Comparison of ENCODE assay signal across 21 cellular contexts in the genomic region with DNA sequence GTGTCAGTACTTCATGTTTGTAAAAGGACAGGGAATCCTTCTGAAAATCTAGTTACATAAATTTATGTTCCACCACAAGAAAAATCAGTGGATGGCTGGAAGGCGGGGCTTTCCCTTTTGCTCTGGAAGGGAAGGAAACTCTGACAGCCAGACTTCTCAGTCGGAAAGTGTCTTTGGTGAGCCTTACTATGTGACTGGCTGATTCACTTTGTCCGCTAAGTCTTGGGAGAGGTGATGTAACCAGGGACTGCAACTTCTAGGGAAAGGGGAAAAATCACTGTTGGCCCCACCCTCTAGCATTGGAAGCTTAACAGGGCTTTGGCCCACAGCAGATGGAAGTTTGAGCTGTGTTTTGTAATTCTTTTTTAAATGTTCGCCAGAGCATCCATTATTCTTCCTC.
A peak's percentile ranks its signal among the peaks of the same experiment; 100 is the strongest.
DNase-seq lines count a peak whose midpoint lies in the region; ATAC-seq and TF ChIP-seq lines count a peak whose summit lies in the region.
"Had no signal": no experiment of that assay in that cellular context is flagged by ENCODE, and none has a peak within 500 bp of the region (broad histone marks: within the 10 kb centered on the region; RNA-seq: fewer than 3 reads in every experiment).

No MANE protein-coding gene starts in this region.

- H3F3A ChIP-seq in GM23248 (ENCODE audit: insufficient read depth) = no peaks in the 10 kb centered on the region

- H4K20me1 ChIP-seq in GM23248 (ENCODE audit: insufficient read depth) = no peaks in the 10 kb centered on the region

- intact Hi-C loops in Right ventricle myocardium superior (cut with DNase I) = no loop called here
- intact Hi-C loops in lower lobe of right lung (cut with DNase I) = no loop called here
- intact Hi-C loops in stomach (cut with DNase I; ENCODE audit: low total_unique reads) = no loop called here

- H3K4me2 ChIP-seq in GM23248 (ENCODE audit: unreplicated experiment) = no peak overlapping the region

- H3K9me3 ChIP-seq in GM23248 (ENCODE audit: low read depth) (no peaks in the 10 kb centered on the region), lower lobe of right lung (peaks cover 5% of the 10 kb centered on the region), stomach (peaks cover 0 to 7% (median 2%) of the 10 kb centered on the region in 4 donors)

- no peaks in the 10 kb centered on the region for H3K79me2 ChIP-seq in GM23248 (ENCODE audit: insufficient read depth)

- H3K9ac ChIP-seq in GM23248 = no peak overlapping the region

- H3K27ac ChIP-seq in GM23248 (no peak overlapping the region), lower lobe of right lung (no peak overlapping the region), stomach (peak overlapping the region in 4 of 5 donors; percentile 18 to 67 (median 36))
- H3K27ac ChIP-seq: RWPE1, SK-N-MC had no signal

- TF ChIP-seq CTCF in lower lobe of right lung (IDR thresholded peaks at IDR 0.05) (no peak), stomach (IDR thresholded peaks at IDR 0.05) (no peak)

- TF ChIP-seq EP300 in stomach (IDR thresholded peaks at IDR 0.05) = no peak

- DNase-seq in GM23248 (peak; percentile 2), Right ventricle myocardium superior (peak; percentile 54), lower lobe of right lung (no peak), stomach (no peak), NCI-H1048 (lab: John Stamatoyannopoulos, UW) (no peak)
- DNase-seq in activated CD4-positive, CD25-positive, alpha-beta regulatory T cell treated with anti-CD3 and anti-CD28 coated beads, Interleukin-2, amount 50 U/mL, for 72 hours = no peak
- no peak for DNase-seq in activated CD8-positive, alpha-beta memory T cell treated with anti-CD3 and anti-CD28 coated beads for 24 hours
- DNase-seq: activated CD4-positive, alpha-beta T cell treated with anti-CD3 and anti-CD28 coated beads, Interleukin-2, amount 50 U/mL, for 48 hours; activated CD8-positive, alpha-beta memory T cell treated with anti-CD3 and anti-CD28 coated beads, Interleukin-2, amount 50 U/mL, for 4 hours; CD8-positive, alpha-beta memory T cell; central memory CD4-positive, alpha-beta T cell; dermis blood vessel endothelial cell; DMS153; mesendoderm; naive B cell; NCI-H446 treated with DMSO at 0.1 percent for 48 hours; stimulated activated CD4-positive, alpha-beta T cell treated with anti-CD3 and anti-CD28 coated beads, Interleukin-2, amount 100 ng/mL, for 24 hours; substantia nigra had no signal

- in situ Hi-C loops in GM23248 (cut with MboI) = no loop called here

- no peak for TF ChIP-seq POLR2A in stomach (IDR thresholded peaks at IDR 0.05)

- H3K36me3 ChIP-seq in GM23248 (ENCODE audit: low read depth) (no peaks in the 10 kb centered on the region), lower lobe of right lung (no peaks in the 10 kb centered on the region), stomach (no peaks in the 10 kb centered on the region)

- H3K4me3 ChIP-seq in GM23248 = no peak overlapping the region
- H3K4me3 ChIP-seq in lower lobe of right lung = no peak overlapping the region
- H3K4me3 ChIP-seq in stomach = no peak overlapping the region
- H3K4me3 ChIP-seq: SK-N-MC had no signal

- no peak overlapping the region for H2AFZ ChIP-seq in GM23248

- WGBS in GM23248 (ENCODE audit: low coverage in 1 of 2, low lambda C conversion rate in 2 of 2, missing lambda C conversion rate in 2 of 2), 2 experiments = 2 to 4% methylated on average over 4 of the region's 4 CpGs
- 68 to 81% (median 71%) methylated on average over 4 of the region's 4 CpGs for WGBS in stomach, 5 donors

- H3K4me1 ChIP-seq in GM23248 (ENCODE audit: insufficient read depth) (no peaks in the 10 kb centered on the region), lower lobe of right lung (no peaks in the 10 kb centered on the region), stomach (peaks cover 0 to 10% (median 2%) of the 10 kb centered on the region in 4 donors)

- H3K27me3 ChIP-seq in GM23248 (replicated peaks; ENCODE audit: insufficient read depth) = no peaks in the 10 kb centered on the region
- H3K27me3 ChIP-seq in lower lobe of right lung (ENCODE audit: low read depth) = no peaks in the 10 kb centered on the region
- no peaks in the 10 kb centered on the region for H3K27me3 ChIP-seq in stomach

- H3K9me2 ChIP-seq in GM23248 (ENCODE audit: insufficient read depth) = no peaks in the 10 kb centered on the region

- ATAC-seq in Right ventricle myocardium superior (ENCODE audit: poor library complexity) = peak; percentile 79
- peak; percentile 19 to 39 for ATAC-seq in lower lobe of right lung
- ATAC-seq in GM19023 (IDR thresholded peaks at IDR 0.05; ENCODE audit: unreplicated experiment) = no peak

Comparison
In these comparisons a context has a peak if more than half of its experiments do, and no peak if none do; other contexts are left out.
1. DNase-seq: peak in GM23248 (single experiment) and Right ventricle myocardium superior (single experiment); none in lower lobe of right lung (single experiment), stomach (single experiment), activated CD4-positive, CD25-positive, alpha-beta regulatory T cell treated with anti-CD3 and anti-CD28 coated beads, Interleukin-2, amount 50 U/mL, for 72 hours (single experiment), activated CD8-positive, alpha-beta memory T cell treated with anti-CD3 and anti-CD28 coated beads for 24 hours (single experiment) and NCI-H1048 (single experiment).
2. H3K27ac ChIP-seq: peak in stomach (4 of 5); none in GM23248 (single experiment) and lower lobe of right lung (single experiment).